In genomic region chr1:40316595-40317393, GRCh38 we compare ENCODE assay signal across 8 cellular contexts. TPM values are rescaled to one million over a fixed set of nuclear protein-coding genes. Genes with fewer than 3 reads are reported as not detected.
DNase-seq lines count a peak whose midpoint lies in the region; ATAC-seq and TF ChIP-seq lines count a peak whose summit lies in the region.

TSS of gene COL9A2 (minus strand) at chr1:40317286. CDS start at chr1:40317197, 89 bp downstream.

- peak within 1 kb of the TSS; percentile 72 for H2AFZ ChIP-seq in trophoblast cell (ENCODE audit: insufficient read depth, low read length, poor library complexity)

- H4K8ac ChIP-seq in trophoblast cell (ENCODE audit: low read depth, low read length), result peak within 1 kb of the TSS; percentile 12

- H3K27ac Mint-ChIP-seq in activated naive CD4-positive, alpha-beta T cell treated with anti-CD3 and anti-CD28 coated beads, Interleukin-2, amount 10 ng/mL, durations not matched to agents 7 days and 5 days, result no peak within 1 kb of the TSS

- intact Hi-C loops in heart right ventricle (cut with DNase I), result no loop called here

- CTCF ChIA-PET in RWPE1 (lab: Yijun Ruan, JAX), result interaction anchor here (0.8 to 1.9 kb wide), 5 partner anchors 18 to 71 kb away, joined by 3 to 9 read pairs (median 3); no protein-coding TSS in a partner anchor
- CTCF ChIA-PET in activated naive CD4-positive, alpha-beta T cell treated with anti-CD3 and anti-CD28 coated beads, Interleukin-2, amount 10 ng/mL, durations not matched to agents 7 days and 5 days (lab: Charles Lee), result interaction anchor here (0.8 to 6.2 kb wide), 12 partner anchors 11 to 232 kb away, joined by 3 to 73 read pairs (median 7); partner anchors contain the start of genes RLF and SMAP2

- H3K9me3 Mint-ChIP-seq in activated naive CD4-positive, alpha-beta T cell treated with anti-CD3 and anti-CD28 coated beads, Interleukin-2, amount 10 ng/mL, durations not matched to agents 7 days and 5 days, result no peaks in the 10 kb centered on the region

- H3K4me2 ChIP-seq in trophoblast cell (ENCODE audit: low read length), result peak within 1 kb of the TSS; percentile 80

- no peak for TF ChIP-seq CTCF in RWPE1 (conservative IDR thresholded peaks at IDR 0.05; ENCODE audit: low read depth)
- no peak for TF ChIP-seq CTCF in heart right ventricle (IDR thresholded peaks at IDR 0.05)

- no peak within 1 kb of the TSS for H2BK5ac ChIP-seq in trophoblast cell (ENCODE audit: low read depth, low read length, poor library complexity)

- H3K4ac ChIP-seq in trophoblast cell (ENCODE audit: low read depth, low read length), result no peak within 1 kb of the TSS

- peaks cover 8 to 39% (median 24%) of the 10 kb centered on the region in 9 donors for H3K4me1 ChIP-seq in heart right ventricle
- peaks cover 16 to 19% of the 10 kb centered on the region in 2 experiments for H3K4me1 ChIP-seq in trophoblast cell (ENCODE audit: control insufficient read depth in 1 of 2, insufficient read depth in 2 of 2, low read length in 2 of 2)
- no peaks in the 10 kb centered on the region for H3K4me1 ChIP-seq in urinary bladder (ENCODE audit: insufficient read depth)

- peak within 1 kb of the TSS; percentile 14 for H2BK120ac ChIP-seq in trophoblast cell (ENCODE audit: insufficient read depth, low read length, poor library complexity)

- no peak within 1 kb of the TSS for H3K9ac ChIP-seq in trophoblast cell (ENCODE audit: low read length)

- peaks cover 11% of the 10 kb centered on the region for H3K79me1 ChIP-seq in trophoblast cell (ENCODE audit: low read length)

- peaks cover 72% of the 10 kb centered on the region for H3K27me3 Mint-ChIP-seq in activated naive CD4-positive, alpha-beta T cell treated with anti-CD3 and anti-CD28 coated beads, Interleukin-2, amount 10 ng/mL, durations not matched to agents 7 days and 5 days

- POLR2A ChIA-PET in RWPE1 (lab: Yijun Ruan, JAX; ENCODE audit: low non-redundant PET), result interaction anchor here (0.6 kb wide), 1 partner anchor 249 kb away, joined by 4 read pairs; no protein-coding TSS in a partner anchor

- 1 to 2% methylated on average over 76 to 84 of the region's 84 CpGs for WGBS in heart right ventricle, 2 donors
- no CpG with 5 or more reads among the region's 84 CpGs for WGBS in trophoblast cell (ENCODE audit: extremely low coverage, insufficient coverage, insufficient read length)
- 2% methylated on average over 84 of the region's 84 CpGs for WGBS in urinary bladder

- peak; percentile 9 to 71 (median 36) for ATAC-seq in heart right ventricle
- no peak for ATAC-seq in HG02642 (IDR thresholded peaks at IDR 0.05; ENCODE audit: poor library complexity, unreplicated experiment)

- H3K36me3 ChIP-seq in heart right ventricle (no peaks in the 10 kb centered on the region), trophoblast cell (ENCODE audit: control insufficient read depth in 1 of 2, insufficient read depth in 2 of 2, low read length in 2 of 2) (no peaks in the 10 kb centered on the region), urinary bladder (ENCODE audit: insufficient read depth) (no peaks in the 10 kb centered on the region)

- no peak within 1 kb of the TSS for H4K12ac ChIP-seq in trophoblast cell (ENCODE audit: low read depth, low read length)

- H3K27me3 ChIP-seq in heart right ventricle (peaks cover 7 to 57% (median 51%) of the 10 kb centered on the region in 7 donors), trophoblast cell (ENCODE audit: insufficient read depth, low read length) (peaks cover 24% of the 10 kb centered on the region)

- H3K27ac ChIP-seq in RWPE1 (no peak within 1 kb of the TSS), heart right ventricle (no peak within 1 kb of the TSS), trophoblast cell (ENCODE audit: low read depth, low read length) (no peak within 1 kb of the TSS), urinary bladder (ENCODE audit: low read depth) (no peak within 1 kb of the TSS)

- DNase-seq in NCI-H1436 (lab: John Stamatoyannopoulos, UW) (peak; percentile 82), NCI-H1436 treated with DMSO at 0.1 percent for 48 hours (lab: John Stamatoyannopoulos, UW) (no peak), RWPE1 (ENCODE audit: low spot score) (peak; percentile 25), heart right ventricle (peak in 1 of 2 donors; percentile 42), trophoblast cell (peak; percentile 26 to 69)
- peak; percentile 60 for DNase-seq in activated naive CD4-positive, alpha-beta T cell treated with anti-CD3 and anti-CD28 coated beads, Interleukin-2, amount 10 ng/mL, durations not matched to agents 7 days and 5 days

- H2BK12ac ChIP-seq in trophoblast cell (ENCODE audit: low read length), result peak within 1 kb of the TSS; percentile 19

- peak within 1 kb of the TSS; percentile 1 to 57 (median 46) for H3K4me3 ChIP-seq in heart right ventricle
- H3K4me3 ChIP-seq in trophoblast cell (ENCODE audit: low read depth, low read length), result peak within 1 kb of the TSS; percentile 67
- peak within 1 kb of the TSS; percentile 41 for H3K4me3 ChIP-seq in urinary bladder (ENCODE audit: low read depth, low read length)

- H3K23ac ChIP-seq in trophoblast cell (ENCODE audit: low read length), result no peak within 1 kb of the TSS

- peak within 1 kb of the TSS; percentile 55 for H3K14ac ChIP-seq in trophoblast cell (ENCODE audit: low read length)

- peak within 1 kb of the TSS; percentile 26 for H4K91ac ChIP-seq in trophoblast cell (ENCODE audit: low read depth, low read length)

- H3K9me3 ChIP-seq in heart right ventricle (no peaks in the 10 kb centered on the region), trophoblast cell (ENCODE audit: insufficient read depth, low read depth, low read length) (no peaks in the 10 kb centered on the region)

- H3K4me3 Mint-ChIP-seq in activated naive CD4-positive, alpha-beta T cell treated with anti-CD3 and anti-CD28 coated beads, Interleukin-2, amount 10 ng/mL, durations not matched to agents 7 days and 5 days, result peak within 1 kb of the TSS; percentile 61

- peaks cover 2% of the 10 kb centered on the region for H3K36me3 Mint-ChIP-seq in activated naive CD4-positive, alpha-beta T cell treated with anti-CD3 and anti-CD28 coated beads, Interleukin-2, amount 10 ng/mL, durations not matched to agents 7 days and 5 days

- no peaks in the 10 kb centered on the region for H3K79me2 ChIP-seq in trophoblast cell (ENCODE audit: control insufficient read depth, insufficient read depth, low read length, poor library complexity)

- peak within 1 kb of the TSS; percentile 69 for H3K18ac ChIP-seq in trophoblast cell (ENCODE audit: low read length)

- no peak within 1 kb of the TSS for H2AK5ac ChIP-seq in trophoblast cell (ENCODE audit: low read length)

- peaks cover 54% of the 10 kb centered on the region for H3K4me1 Mint-ChIP-seq in activated naive CD4-positive, alpha-beta T cell treated with anti-CD3 and anti-CD28 coated beads, Interleukin-2, amount 10 ng/mL, durations not matched to agents 7 days and 5 days

RNA-seq across cellular contexts. Expression of gene COL9A2, which starts in this region (rescaled TPM):
- 1 to 10 TPM in 2 of 10 donors, under 1 TPM in 8; 0.20 to 1.2 (median 0.33) TPM for total RNA-seq in heart right ventricle
- polyA plus RNA-seq in heart right ventricle, result 1 to 10 TPM in 1 of 2 donors, under 1 TPM in 1; 0.39 to 1.8 TPM
- polyA plus RNA-seq in trophoblast cell (2013), result 18.1 and 20.5 TPM in 2 replicates
- total RNA-seq in urinary bladder, result 8.7 TPM
- polyA plus RNA-seq in urinary bladder, result 11.2 TPM
